Comparison of ENCODE assay signal across 25 cellular contexts in the genomic region with DNA sequence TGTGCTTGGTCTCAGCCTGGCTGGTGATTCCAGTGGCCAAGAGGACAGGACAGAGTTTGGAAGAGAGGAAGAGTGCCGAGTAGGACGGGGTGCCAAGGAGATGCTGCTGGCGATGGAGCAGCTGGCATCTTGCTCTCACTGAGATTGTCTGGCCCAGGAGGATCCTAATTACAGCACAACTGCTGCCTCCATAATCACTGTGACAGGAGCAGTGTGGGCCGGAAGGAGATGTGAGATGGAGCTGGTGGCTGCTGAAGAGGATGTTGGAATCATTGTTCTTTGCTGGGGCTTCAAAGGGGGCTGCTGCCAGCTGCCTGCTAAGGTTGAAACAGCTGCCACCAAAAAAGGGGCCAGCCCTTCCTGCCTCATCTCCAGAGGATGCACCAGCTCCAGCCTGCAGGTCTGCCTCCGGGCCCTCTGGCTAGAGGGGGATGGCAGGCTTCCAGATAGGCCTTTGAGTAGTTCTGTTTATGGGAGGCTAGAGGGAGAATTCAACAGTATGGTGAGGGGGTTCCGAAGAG.
DNase-seq lines count a peak whose midpoint lies in the region; ATAC-seq lines count a peak whose summit lies in the region.
"Had no signal": no experiment of that assay in that cellular context is flagged by ENCODE, and none has a peak within 500 bp of the region (broad histone marks: within the 10 kb centered on the region; RNA-seq: fewer than 3 reads in every experiment).

No MANE protein-coding gene starts in this region.

- H3K9me3 Mint-ChIP-seq in activated T-cell treated with anti-CD3 and anti-CD28 coated beads, Interleukin-2, amount 50 U/mL, for 24 hours = no peaks in the 10 kb centered on the region
- H3K9me3 Mint-ChIP-seq: activated naive CD4-positive, alpha-beta T cell treated with anti-CD3 and anti-CD28 coated beads, Interleukin-2, amount 50 U/mL, for 24 hours; activated T-helper 1 cell treated with anti-CD3 and anti-CD28 coated beads, Interleukin-12 subunit alpha, Interleukin-12 subunit beta, Interleukin-2, Interleukin-4 antibody, amounts not matched to agents 30 ng/mL and 10 ng/mL and 1 ng/mL, durations not matched to agents 14 hours and 24 hours and 36 hours; CD8-positive, alpha-beta memory T cell; H9; naive B cell; stimulated activated naive CD8-positive, alpha-beta T cell treated with anti-CD3 and anti-CD28 coated beads, Interleukin-15, amount 100 ng/mL, for 72 hours; T-helper 1 cell treated with Interleukin-12 subunit alpha and Interleukin-12 subunit beta and Interleukin-4 antibody, amounts not matched to agents 30 μg/mL and 1 μg/mL, for 36 hours had no signal

- intact Hi-C loops in right cardiac atrium (cut with DNase I) (loop anchor here in 1 of 4 donors (10.0 kb wide), 1 partner anchor 1453 kb away; no protein-coding TSS in a partner anchor), posterior vena cava (cut with DNase I) (no loop called here)

- no peak overlapping the region for H3K4me3 ChIP-seq in right cardiac atrium (ENCODE audit: low read length)
- H3K4me3 ChIP-seq: A549, skin epidermis, vagina had no signal

- H3K27ac Mint-ChIP-seq in activated T-cell treated with anti-CD3 and anti-CD28 coated beads, Interleukin-2, amount 50 U/mL, for 24 hours = no peak overlapping the region
- H3K27ac Mint-ChIP-seq: activated naive CD4-positive, alpha-beta T cell treated with anti-CD3 and anti-CD28 coated beads, Interleukin-2, amount 50 U/mL, for 24 hours; activated T-helper 1 cell treated with anti-CD3 and anti-CD28 coated beads, Interleukin-12 subunit alpha, Interleukin-12 subunit beta, Interleukin-2, Interleukin-4 antibody, amounts not matched to agents 30 ng/mL and 10 ng/mL and 1 ng/mL, durations not matched to agents 14 hours and 24 hours and 36 hours; CD8-positive, alpha-beta memory T cell; H9; naive B cell; stimulated activated naive CD8-positive, alpha-beta T cell treated with anti-CD3 and anti-CD28 coated beads, Interleukin-15, amount 100 ng/mL, for 72 hours; T-helper 1 cell treated with Interleukin-12 subunit alpha and Interleukin-12 subunit beta and Interleukin-4 antibody, amounts not matched to agents 30 μg/mL and 1 μg/mL, for 36 hours had no signal

- no peaks in the 10 kb centered on the region for H3K4me1 Mint-ChIP-seq in activated T-cell treated with anti-CD3 and anti-CD28 coated beads, Interleukin-2, amount 50 U/mL, for 24 hours (ENCODE audit: low read depth)
- H3K4me1 Mint-ChIP-seq: activated naive CD4-positive, alpha-beta T cell treated with anti-CD3 and anti-CD28 coated beads, Interleukin-2, amount 50 U/mL, for 24 hours; naive B cell; stimulated activated naive CD8-positive, alpha-beta T cell treated with anti-CD3 and anti-CD28 coated beads, Interleukin-15, amount 100 ng/mL, for 72 hours had no signal

- H3K27ac ChIP-seq in right cardiac atrium (ENCODE audit: low read length) = no peak overlapping the region
- H3K27ac ChIP-seq: A549, vagina had no signal

- peaks cover 2% of the 10 kb centered on the region for H3K4me1 ChIP-seq in right cardiac atrium (ENCODE audit: control insufficient read depth, insufficient read depth, low read length)
- H3K4me1 ChIP-seq: A549, vagina had no signal

- WGBS in right cardiac atrium = 67% methylated on average over 6 of the region's 6 CpGs

- no peaks in the 10 kb centered on the region for H3K27me3 ChIP-seq in right cardiac atrium (ENCODE audit: control insufficient read depth, insufficient read depth)
- H3K27me3 ChIP-seq: vagina had no signal

- H3K9me3 ChIP-seq in right cardiac atrium (ENCODE audit: control insufficient read depth, low read length) = no peaks in the 10 kb centered on the region
- H3K9me3 ChIP-seq: A549, vagina had no signal

- H3K27me3 Mint-ChIP-seq in activated T-cell treated with anti-CD3 and anti-CD28 coated beads, Interleukin-2, amount 50 U/mL, for 24 hours = peaks cover 32% of the 10 kb centered on the region

- H3K36me3 Mint-ChIP-seq in activated T-cell treated with anti-CD3 and anti-CD28 coated beads, Interleukin-2, amount 50 U/mL, for 24 hours (ENCODE audit: low read depth) = no peaks in the 10 kb centered on the region
- H3K36me3 Mint-ChIP-seq: activated naive CD4-positive, alpha-beta T cell treated with anti-CD3 and anti-CD28 coated beads, Interleukin-2, amount 50 U/mL, for 24 hours; CD8-positive, alpha-beta memory T cell; naive B cell had no signal

- no peak overlapping the region for H3K4me3 Mint-ChIP-seq in activated T-cell treated with anti-CD3 and anti-CD28 coated beads, Interleukin-2, amount 50 U/mL, for 24 hours
- H3K4me3 Mint-ChIP-seq: activated naive CD4-positive, alpha-beta T cell treated with anti-CD3 and anti-CD28 coated beads, Interleukin-2, amount 50 U/mL, for 24 hours; activated T-helper 1 cell treated with anti-CD3 and anti-CD28 coated beads, Interleukin-12 subunit alpha, Interleukin-12 subunit beta, Interleukin-2, Interleukin-4 antibody, amounts not matched to agents 30 ng/mL and 10 ng/mL and 1 ng/mL, durations not matched to agents 14 hours and 24 hours and 36 hours; CD8-positive, alpha-beta memory T cell; H9; naive B cell; stimulated activated naive CD8-positive, alpha-beta T cell treated with anti-CD3 and anti-CD28 coated beads, Interleukin-15, amount 100 ng/mL, for 72 hours; T-helper 1 cell treated with Interleukin-12 subunit alpha and Interleukin-12 subunit beta and Interleukin-4 antibody, amounts not matched to agents 30 μg/mL and 1 μg/mL, for 36 hours had no signal

- ATAC-seq in right cardiac atrium = no peak
- ATAC-seq: A549; activated CD4-positive, CD25-positive, alpha-beta regulatory T cell treated with anti-CD3 and anti-CD28 coated beads, Interleukin-2, amount 50 U/mL, for 24 hours; stimulated activated naive CD8-positive, alpha-beta T cell treated with anti-CD3 and anti-CD28 coated beads, Interleukin-15, amount 100 ng/mL, for 72 hours had no signal

- DNase-seq in NCI-H748 (lab: John Stamatoyannopoulos, UW; ENCODE audit: unreplicated experiment) (peak; percentile 40), NCI-H748 treated with DMSO at 0.1 percent for 48 hours (lab: John Stamatoyannopoulos, UW) (no peak), NCI-H2029 (lab: John Stamatoyannopoulos, UW) (peak; percentile 16), NCI-H446 treated with DMSO at 0.1 percent for 48 hours (lab: John Stamatoyannopoulos, UW) (peak; percentile 88), right cardiac atrium (no peak), posterior vena cava (ENCODE audit: low spot score) (no peak)
- no peak for DNase-seq in activated T-cell treated with anti-CD3 and anti-CD28 coated beads, Interleukin-2, amount 50 U/mL, for 24 hours
- no peak for DNase-seq in activated naive CD4-positive, alpha-beta T cell treated with anti-CD3 and anti-CD28 coated beads, Interleukin-2, amount 50 U/mL, for 16 hours
- DNase-seq: activated CD4-positive, alpha-beta T cell treated with anti-CD3 and anti-CD28 coated beads, Interleukin-2, amount 50 U/mL, for 48 hours; amygdala; CD8-positive, alpha-beta memory T cell; DND-41; H9; naive B cell; NCI-H526; nucleus accumbens; stimulated activated CD8-positive, alpha-beta memory T cell treated with anti-CD3 and anti-CD28 coated beads, Interleukin-4, amount 100 ng/mL, for 48 hours; stimulated activated naive CD8-positive, alpha-beta T cell treated with anti-CD3 and anti-CD28 coated beads, Interleukin-15, amount 100 ng/mL, for 72 hours had no signal

Comparison
In these comparisons a context has a peak if more than half of its experiments do, and no peak if none do; other contexts are left out.
1. DNase-seq: peak in NCI-H748 (single experiment), NCI-H2029 (single experiment) and NCI-H446 treated with DMSO at 0.1 percent for 48 hours (single experiment); none in NCI-H748 treated with DMSO at 0.1 percent for 48 hours (single experiment), activated T-cell treated with anti-CD3 and anti-CD28 coated beads, Interleukin-2, amount 50 U/mL, for 24 hours (single experiment), activated naive CD4-positive, alpha-beta T cell treated with anti-CD3 and anti-CD28 coated beads, Interleukin-2, amount 50 U/mL, for 16 hours (single experiment), right cardiac atrium (0 of 3) and posterior vena cava (single experiment).